24 cellular contexts compared by ENCODE assay signal in genomic region chr14:105030194-105030593, GRCh38. TPM values are rescaled to one million over a fixed set of nuclear protein-coding genes. Genes with fewer than 3 reads are reported as not detected.
"Had no signal": no experiment of that assay in that cellular context is flagged by ENCODE, and none has a peak within 500 bp of the region (broad histone marks: within the 10 kb centered on the region; RNA-seq: fewer than 3 reads in every experiment).

No MANE protein-coding gene starts in this region.

- H3K9me3 Mint-ChIP-seq: effector memory CD8-positive, alpha-beta T cell; memory B cell; mesothelial cell of epicardium; natural killer cell treated with Interleukin-12 subunit alpha and Interleukin-12 subunit beta and Interleukin-15 and Interleukin-18, amount 100 ng/mL, for 72 hours; neural crest cell had no signal

- FAIRE-seq: keratinocyte had no signal

- H3K27me3 ChIP-seq: upper lobe of right lung, uterus had no signal

- H3K4me1 ChIP-seq: prostate gland, tibial nerve, upper lobe of right lung, uterus had no signal

- H3K27me3 Mint-ChIP-seq: effector memory CD8-positive, alpha-beta T cell; naive B cell; natural killer cell treated with Interleukin-12 subunit alpha and Interleukin-12 subunit beta and Interleukin-15 and Interleukin-18, amount 100 ng/mL, for 72 hours; stimulated activated naive B cell treated with anti-CD40 and anti-IgM and Interleukin-4, amounts not matched to agents 10 μg/mL and 1 μg/mL and 100 μg/mL, for 72 hours had no signal

- H3K9me3 ChIP-seq: esophagus squamous epithelium, mucosa of descending colon, prostate gland, sigmoid colon, thoracic aorta, tibial nerve, upper lobe of right lung, uterus had no signal

- H3K27ac Mint-ChIP-seq: memory B cell; mesothelial cell of epicardium; naive B cell; natural killer cell treated with Interleukin-12 subunit alpha and Interleukin-12 subunit beta and Interleukin-15 and Interleukin-18, amount 100 ng/mL, for 72 hours; stimulated activated naive B cell treated with anti-CD40 and anti-IgM and Interleukin-4, amounts not matched to agents 10 μg/mL and 1 μg/mL and 100 μg/mL, for 72 hours; stimulated activated naive CD8-positive, alpha-beta T cell treated with anti-CD3 and anti-CD28 coated beads, Interleukin-15, Interleukin-2, amounts not matched to agents 100 ng/mL and 50 ng/mL, for 24 hours had no signal

- H3K4me3 Mint-ChIP-seq: effector memory CD8-positive, alpha-beta T cell; memory B cell; mesothelial cell of epicardium; natural killer cell treated with Interleukin-12 subunit alpha and Interleukin-12 subunit beta and Interleukin-15 and Interleukin-18, amount 100 ng/mL, for 72 hours; neural crest cell; stimulated activated naive B cell treated with anti-CD40 and anti-IgM and Interleukin-4, amounts not matched to agents 10 μg/mL and 1 μg/mL and 100 μg/mL, for 72 hours; stimulated activated naive CD8-positive, alpha-beta T cell treated with anti-CD3 and anti-CD28 coated beads, Interleukin-15, Interleukin-2, amounts not matched to agents 100 ng/mL and 50 ng/mL, for 24 hours had no signal

- H3K27ac ChIP-seq: esophagus squamous epithelium, prostate gland, thoracic aorta, tibial nerve, upper lobe of right lung, uterus had no signal

- ATAC-seq: effector memory CD8-positive, alpha-beta T cell; mucosa of descending colon; natural killer cell treated with Interleukin-12 subunit alpha and Interleukin-12 subunit beta and Interleukin-15 and Interleukin-18, amount 100 ng/mL, for 72 hours; stimulated activated naive B cell treated with anti-CD40 and anti-IgM and Interleukin-4, amounts not matched to agents 10 μg/mL and 1 μg/mL and 100 μg/mL, for 72 hours; upper lobe of right lung had no signal

- H3K36me3 ChIP-seq: esophagus squamous epithelium, prostate gland, sigmoid colon, thoracic aorta, tibial nerve, upper lobe of right lung, uterus had no signal

- DNase-seq: cortex of kidney; effector memory CD8-positive, alpha-beta T cell; esophagus squamous epithelium; foreskin melanocyte; hypothalamus; left ventricle myocardium superior; naive B cell; sigmoid colon; stimulated activated CD4-positive, alpha-beta T cell treated with anti-CD3 and anti-CD28 coated beads, Interleukin-15, amount 100 ng/mL, for 24 hours; stimulated activated CD4-positive, alpha-beta T cell treated with anti-CD3 and anti-CD28 coated beads, Interleukin-2, amount 100 ng/mL, for 48 hours; stimulated activated naive B cell treated with anti-CD40 and anti-IgM and Interleukin-4, amounts not matched to agents 10 μg/mL and 1 μg/mL and 100 μg/mL, for 72 hours; upper lobe of right lung; uterus had no signal

- H3K4me3 ChIP-seq: esophagus squamous epithelium, lung, mucosa of descending colon, prostate gland, sigmoid colon, thoracic aorta, tibial nerve, upper lobe of right lung, uterus had no signal

- H3K36me3 Mint-ChIP-seq: mesothelial cell of epicardium; natural killer cell treated with Interleukin-12 subunit alpha and Interleukin-12 subunit beta and Interleukin-15 and Interleukin-18, amount 100 ng/mL, for 72 hours had no signal

RNA-seq across cellular contexts. Expression of gene GPR132, which starts 35.0 kb away (rescaled TPM):
- total RNA-seq: neural crest cell had no signal
- polyA plus RNA-seq: keratinocyte had no signal

RNA-seq across cellular contexts. Expression of gene AHNAK2, which starts 52.0 kb away (rescaled TPM):
- total RNA-seq: natural killer cell treated with Interleukin-12 subunit alpha and Interleukin-12 subunit beta and Interleukin-15 and Interleukin-18, amount 100 ng/mL, for 72 hours had no signal
